Comparison of ENCODE assay signal across 1 cellular context in genomic region chr4:4668355-4669210, GRCh38.
TF ChIP-seq lines count a peak whose summit lies in the region.

No MANE protein-coding gene starts in this region.

TF ChIP-seq in K562, 482 proteins besides CTCF, POLR2A, EP300 and RAD21 (continued from another document):
- TF ChIP-seq ATF3 (IDR thresholded peaks at IDR 0.05), result peak; percentile 64
- no peak for TF ChIP-seq ATF3 (CRISPR knock-in tag; conservative IDR thresholded peaks at IDR 0.05)
- TF ChIP-seq ZFP36 (IDR thresholded peaks at IDR 0.05; ENCODE audit: low read depth, low read length, partially characterized antibody), result peak; percentile 68
- no peak for TF ChIP-seq PKNOX1 (IDR thresholded peaks at IDR 0.05)
- no peak for TF ChIP-seq KAT7 (CRISPR knock-in tag; IDR thresholded peaks at IDR 0.05; ENCODE audit: borderline replicate concordance)
- TF ChIP-seq CBX1 (IDR thresholded peaks at IDR 0.05; ENCODE audit: low read depth), result 0 out of 2 replicates have a peak, but pooled peaks have one; percentile 27
- peak; percentile 48; the same call in 1 of the 2 replicates for TF ChIP-seq JUND (IDR thresholded peaks at IDR 0.05; ENCODE audit: borderline replicate concordance, low read depth, low read length)
- peak; percentile 49; the same call in 2 of the 3 replicates for TF ChIP-seq JUND (tag; IDR thresholded peaks at IDR 0.05; ENCODE audit: borderline replicate concordance, low read depth, low read length)
- peak; percentile 35; the same call in 1 of the 2 replicates for TF ChIP-seq DPF2 (IDR thresholded peaks at IDR 0.05)
